20 cellular contexts compared by ENCODE assay signal in the genomic region with DNA sequence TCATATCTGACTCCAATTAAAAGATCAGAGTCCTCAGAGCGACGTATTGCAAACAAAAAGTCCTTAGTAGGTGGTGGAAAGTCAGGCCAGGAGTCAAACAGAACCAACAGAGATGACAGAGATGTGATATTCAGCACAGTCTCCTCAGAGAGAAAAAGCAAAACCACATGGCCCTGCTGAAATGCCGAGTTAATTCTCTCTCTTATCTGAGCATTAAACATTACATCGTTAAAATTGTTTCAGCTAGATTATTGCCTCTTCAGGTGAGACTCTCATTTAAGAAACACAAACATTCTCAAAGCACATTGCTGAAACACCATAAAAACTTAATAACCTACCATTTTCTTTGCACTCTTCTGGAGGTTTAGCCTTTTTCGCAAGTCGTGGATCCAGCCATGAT.
A peak's percentile ranks its signal among the peaks of the same experiment; 100 is the strongest.
DNase-seq lines count a peak whose midpoint lies in the region; TF ChIP-seq lines count a peak whose summit lies in the region.
"Had no signal": no experiment of that assay in that cellular context is flagged by ENCODE, and none has a peak within 500 bp of the region (broad histone marks: within the 10 kb centered on the region; RNA-seq: fewer than 3 reads in every experiment).

No MANE protein-coding gene starts in this region.

- TF ChIP-seq CTCF in transverse colon (IDR thresholded peaks at IDR 0.05) = no peak
- TF ChIP-seq CTCF in spleen (IDR thresholded peaks at IDR 0.05 in 8 of 11, conservative IDR thresholded peaks at IDR 0.05 in 3 of 11) = no peak

- H3K4me3 ChIP-seq in adipocyte (ENCODE audit: low read length) (peak overlapping the region; percentile 70), transverse colon (no peak overlapping the region), spleen (no peak overlapping the region)
- H3K4me3 ChIP-seq: A549, GM12878, K562, skin epidermis had no signal

- H3K4me1 ChIP-seq in adipocyte (ENCODE audit: control insufficient read depth, insufficient read depth, low read length) (peaks cover 20% of the 10 kb centered on the region), transverse colon (peaks cover 0 to 9% (median 2%) of the 10 kb centered on the region in 4 donors), spleen (no peaks in the 10 kb centered on the region)
- H3K4me1 ChIP-seq: A549 had no signal

- no peak for TF ChIP-seq POLR2A in transverse colon (IDR thresholded peaks at IDR 0.05)
- no peak for TF ChIP-seq POLR2A in spleen (IDR thresholded peaks at IDR 0.05)

- WGBS in transverse colon (ENCODE audit: low coverage in 1 of 2), 2 donors = 25 to 35% methylated on average over 6 of the region's 6 CpGs
- 72 to 81% (median 79%) methylated on average over 6 of the region's 6 CpGs for WGBS in spleen, 5 donors

- H3K27me3 ChIP-seq in adipocyte (replicated peaks; ENCODE audit: control insufficient read depth, insufficient read depth, low read length) (no peaks in the 10 kb centered on the region), layer of hippocampus (ENCODE audit: control insufficient read depth, insufficient read depth, low read length) (no peaks in the 10 kb centered on the region), transverse colon (no peaks in the 10 kb centered on the region), spleen (replicated peaks in 1 of 7) (no peaks in the 10 kb centered on the region)

- intact Hi-C loops in transverse colon (cut with DNase I; ENCODE audit: low total_unique reads) = no loop called here
- intact Hi-C loops in spleen (cut with DNase I; ENCODE audit: low total_unique reads) = no loop called here

- in situ Hi-C loops in transverse colon (cut with MboI; ENCODE audit: low pct_ligation_motif_present in 1 of 4, low pct_unique_long_range_greater_than_20kb in 1 of 4, low sequenced_read_pairs in 3 of 4) = no loop called here

- DNase-seq in NCI-H1105 treated with DMSO at 0.1 percent for 48 hours (lab: John Stamatoyannopoulos, UW) = peak; percentile 17
- DNase-seq in NCI-H1105 (lab: John Stamatoyannopoulos, UW) = no peak
- no peak for DNase-seq in adipocyte (ENCODE audit: low read depth)
- peak; percentile 82 for DNase-seq in superior temporal gyrus (ENCODE audit: extremely low spot score)
- no peak for DNase-seq in transverse colon
- DNase-seq in spleen = no peak
- no peak for DNase-seq in activated gamma-delta T cell (lab: John Stamatoyannopoulos, UW)
- DNase-seq: activated B cell treated with CpG ODN at 0.5 μM for 24 hours; activated CD8-positive, alpha-beta memory T cell treated with anti-CD3 and anti-CD28 coated beads, Interleukin-2, amount 10 ng/mL, durations not matched to agents 7 days and 5 days; activated gamma-delta T cell treated with Interleukin-2 at 50 U/mL for 16 hours; CD4-positive, CD25-positive, alpha-beta regulatory T cell; effector CD8-positive, alpha-beta T cell; NCI-H526 treated with DMSO at 0.1 percent for 48 hours; stimulated activated naive CD8-positive, alpha-beta T cell treated with anti-CD3 and anti-CD28 coated beads, Interleukin-15, Interleukin-2, amounts not matched to agents 100 U/mL and 50 U/mL, for 24 hours; T-helper 1 cell had no signal

- H3K9me3 ChIP-seq in adipocyte (ENCODE audit: control insufficient read depth, low read length) (no peaks in the 10 kb centered on the region), transverse colon (no peaks in the 10 kb centered on the region), spleen (no peaks in the 10 kb centered on the region)
- H3K9me3 ChIP-seq: A549 had no signal

- H3K9ac ChIP-seq in adipocyte (ENCODE audit: low read length) = peak overlapping the region; percentile 56

- no peak for TF ChIP-seq EP300 in transverse colon (IDR thresholded peaks at IDR 0.05; ENCODE audit: low read depth)

- H3K36me3 ChIP-seq in adipocyte (ENCODE audit: control insufficient read depth, insufficient read depth, low read length, severe bottlenecking) = no peaks in the 10 kb centered on the region
- H3K36me3 ChIP-seq in transverse colon = no peaks in the 10 kb centered on the region
- no peaks in the 10 kb centered on the region for H3K36me3 ChIP-seq in spleen

- H3K27ac ChIP-seq in layer of hippocampus (ENCODE audit: low read depth, low read length) = peak overlapping the region; percentile 69
- no peak overlapping the region for H3K27ac ChIP-seq in transverse colon
- no peak overlapping the region for H3K27ac ChIP-seq in spleen
- H3K27ac ChIP-seq: A549, skin epidermis had no signal

Comparison
In these comparisons a context has a peak if more than half of its experiments do, and no peak if none do; other contexts are left out.
1. DNase-seq: peak in NCI-H1105 treated with DMSO at 0.1 percent for 48 hours (single experiment) and superior temporal gyrus (single experiment); none in NCI-H1105 (single experiment), adipocyte (single experiment), transverse colon (single experiment), spleen (single experiment) and activated gamma-delta T cell (single experiment).